ENCODE assay signal across 34 cellular contexts in genomic region chr12:129161511-129161910, GRCh38.
"Had no signal": no experiment of that assay in that cellular context is flagged by ENCODE, and none has a peak within 500 bp of the region (broad histone marks: within the 10 kb centered on the region; RNA-seq: fewer than 3 reads in every experiment).

No MANE protein-coding gene starts in this region.

- DNase-seq: Karpas-422, Kasumi-1, KG1, MG63, MM.1S, MV-4-11, NCI-H1048, NCI-H1092, NCI-H1092 treated with DMSO at 0.1 percent for 48 hours, NCI-H1105, NCI-H1105 treated with DMSO at 0.1 percent for 48 hours, NCI-H1417, NCI-H1417 treated with DMSO at 0.1 percent for 48 hours, NCI-H1436, NCI-H1436 treated with DMSO at 0.1 percent for 48 hours, NCI-H146, NCI-H1694, NCI-H1694 treated with DMSO at 0.1 percent for 48 hours, NCI-H187, NCI-H187 treated with DMSO at 0.1 percent for 48 hours, NCI-H1930, NCI-H2029, NCI-H2029 treated with DMSO at 0.1 percent for 48 hours, NCI-H2081, NCI-H2081 treated with DMSO at 0.1 percent for 48 hours, NCI-H2107, NCI-H2171, NCI-H2171 treated with DMSO at 0.1 percent for 48 hours, NCI-H2227 treated with DMSO at 0.1 percent for 48 hours, NCI-H226, NCI-H345, NCI-H446, NCI-H446 treated with DMSO at 0.1 percent for 48 hours, NCI-H510A had no signal
